In genomic region chr15:31435256-31435781, GRCh38 we compare ENCODE assay signal across 8 cellular contexts.
DNase-seq lines count a peak whose midpoint lies in the region; ATAC-seq, FAIRE-seq and TF ChIP-seq lines count a peak whose summit lies in the region.

No MANE protein-coding gene starts in this region.

- ATAC-seq in GM21390 (IDR thresholded peaks at IDR 0.05; ENCODE audit: unreplicated experiment): peak; percentile 54

- H3K4me1 Mint-ChIP-seq in activated naive CD8-positive, alpha-beta T cell treated with anti-CD3 and anti-CD28 coated beads for 36 hours: peaks cover 75% of the 10 kb centered on the region
- peaks cover 4% of the 10 kb centered on the region for H3K4me1 Mint-ChIP-seq in progenitor cell of endocrine pancreas (ENCODE audit: low read depth)

- no peaks in the 10 kb centered on the region for H3K9me3 Mint-ChIP-seq in activated naive CD8-positive, alpha-beta T cell treated with anti-CD3 and anti-CD28 coated beads for 36 hours
- no peaks in the 10 kb centered on the region for H3K9me3 Mint-ChIP-seq in progenitor cell of endocrine pancreas (ENCODE audit: low read depth)

- H3K4me3 ChIP-seq in cardiac muscle cell (no peak overlapping the region), urinary bladder (ENCODE audit: low read depth, low read length) (no peak overlapping the region)

- no peaks in the 10 kb centered on the region for H3K9me3 ChIP-seq in cardiac muscle cell (ENCODE audit: low read depth)

- H3K36me3 ChIP-seq in cardiac muscle cell: no peaks in the 10 kb centered on the region
- H3K36me3 ChIP-seq in urinary bladder (ENCODE audit: insufficient read depth): no peaks in the 10 kb centered on the region

- H3K4me3 Mint-ChIP-seq in activated naive CD8-positive, alpha-beta T cell treated with anti-CD3 and anti-CD28 coated beads for 36 hours: peak overlapping the region; percentile 80
- H3K4me3 Mint-ChIP-seq in progenitor cell of endocrine pancreas (ENCODE audit: low read depth): no peak overlapping the region

- WGBS in urinary bladder: 15% methylated on average over 14 of the region's 14 CpGs

- DNase-seq in D721Med (ENCODE audit: insufficient read length, low spot score) (peak; percentile 78), HuH-7 (ENCODE audit: low spot score) (peak; percentile 82), SK-MEL-5 (ENCODE audit: low read depth, low spot score) (peak; percentile 83), cardiac muscle cell (ENCODE audit: low read depth in 1 of 2, low spot score in 1 of 2) (peak; percentile 89 to 91), progenitor cell of endocrine pancreas (ENCODE audit: low spot score, unreplicated experiment) (peak; percentile 43)
- peak; percentile 85 for DNase-seq in activated naive CD8-positive, alpha-beta T cell treated with anti-CD3 and anti-CD28 coated beads for 36 hours

- H3K4me1 ChIP-seq in cardiac muscle cell (ENCODE audit: low read depth) (peaks cover 6% of the 10 kb centered on the region), urinary bladder (ENCODE audit: insufficient read depth) (no peaks in the 10 kb centered on the region)

- H3K36me3 Mint-ChIP-seq in activated naive CD8-positive, alpha-beta T cell treated with anti-CD3 and anti-CD28 coated beads for 36 hours: no peaks in the 10 kb centered on the region
- no peaks in the 10 kb centered on the region for H3K36me3 Mint-ChIP-seq in progenitor cell of endocrine pancreas (ENCODE audit: insufficient read depth)

- H3K27ac Mint-ChIP-seq in activated naive CD8-positive, alpha-beta T cell treated with anti-CD3 and anti-CD28 coated beads for 36 hours: peak overlapping the region; percentile 96
- H3K27ac Mint-ChIP-seq in progenitor cell of endocrine pancreas: peak overlapping the region; percentile 25

- FAIRE-seq in D721Med (lab: Jason Lieb, UNC): no peak

- no peaks in the 10 kb centered on the region for H3K27me3 Mint-ChIP-seq in activated naive CD8-positive, alpha-beta T cell treated with anti-CD3 and anti-CD28 coated beads for 36 hours
- H3K27me3 Mint-ChIP-seq in progenitor cell of endocrine pancreas: peaks cover 33% of the 10 kb centered on the region

- in situ Hi-C loops in SK-MEL-5 (cut with HindIII; ENCODE audit: low pct_unique_long_range_greater_than_20kb, low sequenced_read_pairs): no loop called here

- H3K27me3 ChIP-seq in cardiac muscle cell: no peaks in the 10 kb centered on the region

- H3K27ac ChIP-seq in cardiac muscle cell: no peak overlapping the region
- H3K27ac ChIP-seq in urinary bladder (ENCODE audit: low read depth): peak overlapping the region; percentile 63

- TF ChIP-seq CTCF in D721Med (IDR thresholded peaks at IDR 0.05; ENCODE audit: insufficient read depth, missing control alignments) (peak; percentile 87), cardiac muscle cell (IDR thresholded peaks at IDR 0.05; ENCODE audit: low read depth, low read length) (peak; percentile 79), progenitor cell of endocrine pancreas (IDR thresholded peaks at IDR 0.05; ENCODE audit: unreplicated experiment) (peak; percentile 61)
